In the genomic region with DNA sequence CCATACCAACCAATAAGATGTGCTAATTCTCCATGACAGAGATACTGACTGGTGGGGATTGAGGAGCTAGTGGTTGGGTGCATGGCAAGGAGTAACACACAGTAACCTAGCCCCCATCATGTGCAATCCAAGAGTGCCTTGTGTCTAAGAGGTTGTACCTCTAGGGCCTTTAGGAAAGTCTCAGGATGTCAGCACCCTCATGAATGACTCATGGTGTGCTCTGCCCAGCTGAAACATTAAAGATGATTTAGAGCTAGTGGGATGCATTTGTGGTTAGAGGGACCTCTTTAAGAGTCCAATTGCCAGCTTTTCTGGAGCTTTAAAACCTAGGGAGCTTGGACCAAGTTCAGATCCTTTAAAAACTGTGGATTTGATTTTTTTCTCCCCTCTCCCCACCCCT, we compare ENCODE assay signal across 17 cellular contexts.
"Had no signal": no experiment of that assay in that cellular context is flagged by ENCODE, and none has a peak within 500 bp of the region (broad histone marks: within the 10 kb centered on the region; RNA-seq: fewer than 3 reads in every experiment).

No MANE protein-coding gene starts in this region.

- H3K27me3 ChIP-seq: ovary, stomach, testis, upper lobe of right lung had no signal

- H3K36me3 ChIP-seq: left ventricle myocardium inferior, ovary, spleen, stomach, upper lobe of right lung had no signal

- DNase-seq: activated CD4-positive, alpha-beta memory T cell treated with anti-CD3 and anti-CD28 coated beads, Interleukin-2, amount 10 ng/mL, durations not matched to agents 7 days and 5 days; activated CD4-positive, alpha-beta T cell treated with anti-CD3 and anti-CD28 coated beads for 36 hours; activated effector memory CD4-positive, alpha-beta T cell treated with Interleukin-2 at 50 U/mL for 16 hours; activated naive CD4-positive, alpha-beta T cell treated with anti-CD3 and anti-CD28 coated beads, Interleukin-2, amount 50 U/mL, for 16 hours; activated T-cell treated with anti-CD3 and anti-CD28 coated beads, Interleukin-2, amount 50 U/mL, for 24 hours; dorsolateral prefrontal cortex; endodermal cell; hypothalamus; kidney; left ventricle myocardium inferior; naive thymus-derived CD4-positive, alpha-beta T cell; ovary; spleen; stomach; testis; upper lobe of right lung had no signal

- H3K27ac ChIP-seq: dorsolateral prefrontal cortex, left ventricle myocardium inferior, ovary, spleen, stomach, testis, upper lobe of right lung had no signal

- ATAC-seq: activated CD4-positive, alpha-beta T cell treated with anti-CD3 and anti-CD28 coated beads for 36 hours; naive thymus-derived CD4-positive, alpha-beta T cell; sciatic nerve; upper lobe of right lung had no signal

- H3K4me1 ChIP-seq: spleen, testis, upper lobe of right lung had no signal

- H3K4me3 ChIP-seq: dorsolateral prefrontal cortex, left ventricle myocardium inferior, ovary, spleen, stomach, testis, upper lobe of right lung had no signal

- H3K9me3 ChIP-seq: left ventricle myocardium inferior, ovary, spleen, stomach, testis, upper lobe of right lung had no signal
